1 cellular context compared by ENCODE assay signal in the genomic region with DNA sequence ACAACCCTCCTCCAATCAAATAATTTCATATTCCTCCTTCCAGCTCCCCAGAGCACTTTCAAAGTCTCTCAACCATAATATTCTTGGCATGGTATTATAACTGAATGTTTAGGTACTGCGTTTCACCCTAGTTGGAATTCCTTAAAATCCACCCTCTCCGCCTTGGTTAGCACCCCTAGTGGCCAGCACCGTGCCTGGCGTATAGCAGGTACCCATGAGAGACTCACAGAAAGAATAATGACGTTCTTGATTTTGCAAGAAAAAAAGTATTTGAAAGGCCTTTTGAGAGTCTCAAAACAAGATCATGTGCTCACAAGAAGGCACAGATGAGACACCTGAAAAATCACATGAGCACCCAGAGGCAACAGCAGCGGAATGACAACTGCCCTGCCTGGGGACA.
TF ChIP-seq lines count a peak whose summit lies in the region.

No MANE protein-coding gene starts in this region.

TF ChIP-seq in liver, 16 proteins besides CTCF, POLR2A, EP300 and RAD21 (continued from another document):
- TF ChIP-seq REST (IDR thresholded peaks at IDR 0.05) (no peak), MAX (IDR thresholded peaks at IDR 0.05) (no peak), JUND (IDR thresholded peaks at IDR 0.05) (no peak), YY1 (IDR thresholded peaks at IDR 0.05) (no peak), TAF1 (conservative IDR thresholded peaks at IDR 0.05) (no peak), EGR1 (IDR thresholded peaks at IDR 0.05; ENCODE audit: low read depth in 2 of 2) (no peak)
- TF ChIP-seq, protein P1, sequence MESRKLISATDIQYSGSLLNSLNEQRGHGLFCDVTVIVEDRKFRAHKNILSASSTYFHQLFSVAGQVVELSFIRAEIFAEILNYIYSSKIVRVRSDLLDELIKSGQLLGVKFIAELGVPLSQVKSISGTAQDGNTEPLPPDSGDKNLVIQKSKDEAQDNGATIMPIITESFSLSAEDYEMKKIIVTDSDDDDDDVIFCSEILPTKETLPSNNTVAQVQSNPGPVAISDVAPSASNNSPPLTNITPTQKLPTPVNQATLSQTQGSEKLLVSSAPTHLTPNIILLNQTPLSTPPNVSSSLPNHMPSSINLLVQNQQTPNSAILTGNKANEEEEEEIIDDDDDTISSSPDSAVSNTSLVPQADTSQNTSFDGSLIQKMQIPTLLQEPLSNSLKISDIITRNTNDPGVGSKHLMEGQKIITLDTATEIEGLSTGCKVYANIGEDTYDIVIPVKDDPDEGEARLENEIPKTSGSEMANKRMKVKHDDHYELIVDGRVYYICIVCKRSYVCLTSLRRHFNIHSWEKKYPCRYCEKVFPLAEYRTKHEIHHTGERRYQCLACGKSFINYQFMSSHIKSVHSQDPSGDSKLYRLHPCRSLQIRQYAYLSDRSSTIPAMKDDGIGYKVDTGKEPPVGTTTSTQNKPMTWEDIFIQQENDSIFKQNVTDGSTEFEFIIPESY (IDR thresholded peaks at IDR 0.05) = no peak
